ENCODE assay signal across 22 cellular contexts in the genomic region with DNA sequence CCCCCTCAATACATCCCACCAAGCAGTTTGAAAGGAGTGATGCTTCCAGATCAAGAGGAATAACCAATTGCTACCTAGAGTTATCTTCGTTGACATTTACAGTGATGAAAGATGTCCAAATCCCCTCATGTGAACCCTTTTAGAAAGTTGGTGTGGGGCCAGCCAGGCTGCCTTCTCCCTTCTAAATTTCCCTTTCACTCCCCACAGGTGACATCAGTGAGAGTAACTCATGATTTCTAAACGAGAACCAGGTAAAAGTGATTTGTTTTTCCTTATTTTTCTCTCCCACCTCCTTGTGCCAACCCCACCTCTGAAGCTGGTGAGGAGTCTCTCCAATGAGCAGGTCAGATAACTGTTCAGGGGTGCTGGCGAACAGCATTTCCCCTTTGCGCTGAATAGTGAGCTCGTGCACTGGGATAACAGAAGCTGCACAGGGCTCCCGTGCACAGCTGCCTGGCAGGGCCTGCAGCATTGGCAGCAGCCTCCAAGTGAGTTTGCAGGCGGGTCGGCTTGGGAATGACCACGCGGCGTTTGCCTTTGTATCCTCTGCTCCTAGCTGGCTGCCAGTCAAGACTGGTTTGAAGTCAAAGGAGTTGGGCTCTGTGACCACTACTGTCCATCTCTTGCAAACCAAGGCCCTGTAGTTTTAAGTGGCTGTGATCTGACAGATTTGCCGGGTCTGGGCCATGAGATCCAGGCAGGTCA.
"Had no signal": no experiment of that assay in that cellular context is flagged by ENCODE, and none has a peak within 500 bp of the region (broad histone marks: within the 10 kb centered on the region; RNA-seq: fewer than 3 reads in every experiment).

No MANE protein-coding gene starts in this region.

- H3K4me1 ChIP-seq: psoas muscle, spleen had no signal

- ATAC-seq: activated CD4-positive, CD25-positive, alpha-beta regulatory T cell treated with anti-CD3 and anti-CD28 coated beads, Interleukin-2, amount 50 U/mL, for 24 hours; activated naive CD8-positive, alpha-beta T cell treated with anti-CD3 and anti-CD28 coated beads, Interleukin-2, amount 50 U/mL, for 24 hours; natural killer cell; psoas muscle had no signal

- H3K27ac ChIP-seq: neutrophil, ovary, psoas muscle, spleen, tibial nerve, WERI-Rb-1 had no signal

- H3K27ac Mint-ChIP-seq: activated CD4-positive, alpha-beta memory T cell treated with anti-CD3 and anti-CD28 coated beads for 36 hours; activated CD4-positive, alpha-beta T cell treated with anti-CD3 and anti-CD28 coated beads, Interleukin-2, amount 10 ng/mL, durations not matched to agents 24 days and 14 days; activated naive CD4-positive, alpha-beta T cell treated with anti-CD3 and anti-CD28 coated beads, Interleukin-2, amount 50 U/mL, for 24 hours; activated naive CD8-positive, alpha-beta T cell treated with anti-CD3 and anti-CD28 coated beads, Interleukin-2, amount 50 U/mL, for 24 hours; activated T-helper 2 cell treated with anti-CD3 and anti-CD28 coated beads, Interferon-gamma antibody, Interleukin-2, Interleukin-4, amounts not matched to agents 10 μg/mL and 5 μg/mL and 100 μg/mL, durations not matched to agents 14 hours and 24 hours and 36 hours; memory B cell; natural killer cell had no signal

- H3K4me1 Mint-ChIP-seq: activated naive CD8-positive, alpha-beta T cell treated with anti-CD3 and anti-CD28 coated beads, Interleukin-2, amount 50 U/mL, for 24 hours; memory B cell; natural killer cell had no signal

- H3K4me3 Mint-ChIP-seq: activated CD4-positive, alpha-beta memory T cell treated with anti-CD3 and anti-CD28 coated beads for 36 hours; activated CD4-positive, alpha-beta T cell treated with anti-CD3 and anti-CD28 coated beads, Interleukin-2, amount 10 ng/mL, durations not matched to agents 24 days and 14 days; activated naive CD4-positive, alpha-beta T cell treated with anti-CD3 and anti-CD28 coated beads, Interleukin-2, amount 50 U/mL, for 24 hours; activated naive CD8-positive, alpha-beta T cell treated with anti-CD3 and anti-CD28 coated beads, Interleukin-2, amount 50 U/mL, for 24 hours; memory B cell; natural killer cell had no signal

- DNase-seq: activated CD4-positive, alpha-beta memory T cell treated with anti-CD3 and anti-CD28 coated beads for 36 hours; activated CD4-positive, alpha-beta T cell treated with anti-CD3 and anti-CD28 coated beads, Interleukin-2, amount 10 ng/mL, durations not matched to agents 24 days and 14 days; activated naive CD8-positive, alpha-beta T cell treated with anti-CD3 and anti-CD28 coated beads, Interleukin-2, amount 50 U/mL, for 24 hours; activated T-cell treated with anti-CD3 and anti-CD28 coated beads, Interleukin-2, amount 50 U/mL, for 48 hours; dermis blood vessel endothelial cell; effector CD8-positive, alpha-beta T cell; natural killer cell; ovary; spleen; stimulated activated naive CD4-positive, alpha-beta T cell treated with Interleukin-2 at 50 U/mL for 16 hours; WERI-Rb-1 had no signal

- H3K27me3 ChIP-seq: ovary, tibial nerve had no signal

- H3K4me3 ChIP-seq: ovary, psoas muscle, spleen, tibial nerve had no signal

- FAIRE-seq: bronchial epithelial cell, colon, frontal cortex, islet of Langerhans had no signal

- H3K9me3 ChIP-seq: neutrophil, ovary, psoas muscle, tibial nerve had no signal

- H3K36me3 Mint-ChIP-seq: activated CD4-positive, alpha-beta memory T cell treated with anti-CD3 and anti-CD28 coated beads for 36 hours; activated naive CD4-positive, alpha-beta T cell treated with anti-CD3 and anti-CD28 coated beads, Interleukin-2, amount 50 U/mL, for 24 hours; memory B cell; natural killer cell had no signal

- H3K9me3 Mint-ChIP-seq: activated naive CD8-positive, alpha-beta T cell treated with anti-CD3 and anti-CD28 coated beads, Interleukin-2, amount 50 U/mL, for 24 hours had no signal

- H3K36me3 ChIP-seq: neutrophil, ovary, spleen, tibial nerve, WERI-Rb-1 had no signal
